ENCODE assay signal across 12 cellular contexts in the genomic region with DNA sequence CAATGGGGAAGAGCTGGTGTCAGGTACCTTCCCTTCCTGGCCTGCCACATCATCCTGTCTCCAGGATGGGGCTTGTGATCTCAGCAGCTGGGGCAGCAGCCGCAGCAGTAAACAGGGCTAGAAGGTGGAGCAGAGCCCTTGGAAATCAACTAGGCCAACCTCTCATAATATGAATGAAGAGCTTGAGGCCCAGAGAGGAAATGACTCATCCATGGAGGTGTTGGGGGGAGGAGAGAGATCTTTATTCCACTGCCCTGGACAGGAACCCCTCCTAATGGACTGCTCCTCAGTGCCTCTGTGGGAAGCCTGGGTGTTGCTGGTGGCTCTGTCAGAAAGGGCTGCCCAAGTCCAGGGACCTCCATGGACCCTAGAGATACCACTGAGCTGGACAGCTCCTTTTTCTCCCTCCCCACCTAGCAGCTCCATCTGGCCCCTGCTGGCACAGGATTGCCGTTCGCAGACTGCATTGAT.
DNase-seq lines count a peak whose midpoint lies in the region; ATAC-seq, FAIRE-seq and TF ChIP-seq lines count a peak whose summit lies in the region.
"Had no signal": no experiment of that assay in that cellular context is flagged by ENCODE, and none has a peak within 500 bp of the region (broad histone marks: within the 10 kb centered on the region; RNA-seq: fewer than 3 reads in every experiment).

No MANE protein-coding gene starts in this region.

- no peaks in the 10 kb centered on the region for H3K36me3 Mint-ChIP-seq in HFFc6 (ENCODE audit: low read depth)
- H3K36me3 Mint-ChIP-seq: activated naive CD8-positive, alpha-beta T cell treated with anti-CD3 and anti-CD28 coated beads, Interleukin-2, amount 10 ng/mL, durations not matched to agents 7 days and 5 days had no signal

- H3K9me3 ChIP-seq in mucosa of descending colon = no peaks in the 10 kb centered on the region
- H3K9me3 ChIP-seq: transverse colon had no signal

- peak; percentile 83 for DNase-seq in COLO829 (ENCODE audit: low spot score)
- DNase-seq in HFFc6 = peak; percentile 25
- DNase-seq in RPMI7951 (ENCODE audit: low read depth) = peak; percentile 90
- peak; percentile 48 to 58 for DNase-seq in foreskin fibroblast
- no peak for DNase-seq in mucosa of descending colon
- no peak for DNase-seq in GM12891 (ENCODE audit: insufficient read length, low spot score)
- DNase-seq in NCI-H526 (lab: John Stamatoyannopoulos, UW) = no peak
- DNase-seq: activated naive CD8-positive, alpha-beta T cell treated with anti-CD3 and anti-CD28 coated beads, Interleukin-2, amount 10 ng/mL, durations not matched to agents 7 days and 5 days; stimulated activated CD4-positive, alpha-beta T cell treated with anti-CD3 and anti-CD28 coated beads, Interleukin-2, amount 100 ng/mL, for 24 hours; transverse colon had no signal

- no peak for TF ChIP-seq POLR2A in GM12891 (IDR thresholded peaks at IDR 0.05; ENCODE audit: low read depth, low read length)

- H3K4me1 Mint-ChIP-seq in HFFc6 (ENCODE audit: low read depth) = peaks cover 21% of the 10 kb centered on the region

- H3K36me3 ChIP-seq in mucosa of descending colon (ENCODE audit: low read depth) = no peaks in the 10 kb centered on the region
- H3K36me3 ChIP-seq: transverse colon had no signal

- TF ChIP-seq CTCF in HFFc6 (IDR thresholded peaks at IDR 0.05) = no peak
- no peak for TF ChIP-seq CTCF in foreskin fibroblast (IDR thresholded peaks at IDR 0.05; ENCODE audit: low read depth, low read length)
- TF ChIP-seq CTCF in mucosa of descending colon (IDR thresholded peaks at IDR 0.05) = no peak

- H3K4me3 ChIP-seq in foreskin fibroblast (ENCODE audit: low read depth in 1 of 2, low read length in 2 of 2) (no peak overlapping the region), mucosa of descending colon (no peak overlapping the region)
- H3K4me3 ChIP-seq: transverse colon had no signal

- no peak for ATAC-seq in HG03460 (IDR thresholded peaks at IDR 0.05; ENCODE audit: unreplicated experiment)
- ATAC-seq in mucosa of descending colon = no peak

- H3K9me3 Mint-ChIP-seq in HFFc6 = no peaks in the 10 kb centered on the region
- H3K9me3 Mint-ChIP-seq: activated naive CD8-positive, alpha-beta T cell treated with anti-CD3 and anti-CD28 coated beads, Interleukin-2, amount 10 ng/mL, durations not matched to agents 7 days and 5 days had no signal

- H3K4me3 Mint-ChIP-seq in HFFc6 = no peak overlapping the region
- H3K4me3 Mint-ChIP-seq: activated naive CD8-positive, alpha-beta T cell treated with anti-CD3 and anti-CD28 coated beads, Interleukin-2, amount 10 ng/mL, durations not matched to agents 7 days and 5 days had no signal

- peaks cover 7% of the 10 kb centered on the region for H3K4me1 ChIP-seq in mucosa of descending colon (ENCODE audit: low read depth)

- no peak overlapping the region for H3K27ac Mint-ChIP-seq in HFFc6
- H3K27ac Mint-ChIP-seq: activated naive CD8-positive, alpha-beta T cell treated with anti-CD3 and anti-CD28 coated beads, Interleukin-2, amount 10 ng/mL, durations not matched to agents 7 days and 5 days had no signal

- intact Hi-C loops in mucosa of descending colon (cut with DNase I, micrococcal nuclease) = no loop called here

- peaks cover 23% of the 10 kb centered on the region for H3K27me3 Mint-ChIP-seq in HFFc6 (ENCODE audit: insufficient read depth)

- no peak for FAIRE-seq in GM12891 (lab: Jason Lieb, UNC)
- FAIRE-seq: TTC549 had no signal

TF ChIP-seq in GM12891, 5 proteins besides CTCF, POLR2A, EP300 and RAD21:
- no peak for TF ChIP-seq PAX5 (IDR thresholded peaks at IDR 0.05; ENCODE audit: insufficient read depth, low read length, severe bottlenecking)
- no peak for TF ChIP-seq SPI1 (IDR thresholded peaks at IDR 0.05; ENCODE audit: low read depth, low read length)
- TF ChIP-seq POU2F2 (IDR thresholded peaks at IDR 0.05; ENCODE audit: low read depth, low read length) = no peak

Comparison
In these comparisons a context has a peak if more than half of its experiments do, and no peak if none do; other contexts are left out.
1. DNase-seq: peak in COLO829 (single experiment), HFFc6 (single experiment), RPMI7951 (single experiment) and foreskin fibroblast (2 of 2); none in mucosa of descending colon (0 of 3), GM12891 (single experiment) and NCI-H526 (0 of 2).